14 cellular contexts compared by ENCODE assay signal in genomic region chr11:108551653-108552462, GRCh38. TPM values are rescaled to one million over a fixed set of nuclear protein-coding genes. Genes with fewer than 3 reads are reported as not detected.
A peak's percentile ranks its signal among the peaks of the same experiment; 100 is the strongest.
DNase-seq lines count a peak whose midpoint lies in the region; TF ChIP-seq lines count a peak whose summit lies in the region.
"Had no signal": no experiment of that assay in that cellular context is flagged by ENCODE, and none has a peak within 500 bp of the region (broad histone marks: within the 10 kb centered on the region; RNA-seq: fewer than 3 reads in every experiment).

No MANE protein-coding gene starts in this region.

- no peaks in the 10 kb centered on the region for H3K79me2 ChIP-seq in smooth muscle cell (ENCODE audit: low read depth)

- no peak for DNase-seq in HFFc6
- DNase-seq in astrocyte of the spinal cord (ENCODE audit: low read depth, low spot score): peak; percentile 43
- peak; percentile 82 for DNase-seq in left kidney (ENCODE audit: low read depth, low spot score)
- DNase-seq in smooth muscle cell (lab: John Stamatoyannopoulos, UW; ENCODE audit: unreplicated experiment): no peak
- no peak for DNase-seq in testis
- DNase-seq in inferior parietal cortex (ENCODE audit: extremely low spot score): no peak
- no peak for DNase-seq in SW 1271 (lab: John Stamatoyannopoulos, UW)
- DNase-seq: activated T-cell treated with anti-CD3 and anti-CD28 coated beads, Interleukin-2, amount 50 U/mL, for 72 hours; DMS79; NCI-H226; RPMI8226; stimulated activated CD4-positive, alpha-beta T cell treated with anti-CD3 and anti-CD28 coated beads, Interleukin-2, amount 100 ng/mL, for 48 hours had no signal

- H3K36me3 ChIP-seq in smooth muscle cell (ENCODE audit: low read depth) (no peaks in the 10 kb centered on the region), testis (ENCODE audit: low read depth, missing control alignments) (no peaks in the 10 kb centered on the region)
- H3K36me3 ChIP-seq: neutrophil had no signal

- no peaks in the 10 kb centered on the region for H4K20me1 ChIP-seq in smooth muscle cell (ENCODE audit: low read depth)

- H3K4me3 Mint-ChIP-seq in HFFc6: peak overlapping the region; percentile 11; the same call in 1 of the 2 replicates
- H3K4me3 Mint-ChIP-seq: activated T-cell treated with anti-CD3 and anti-CD28 coated beads, Interleukin-2, amount 50 U/mL, for 72 hours; IgD-negative memory B cell had no signal

- peak overlapping the region; percentile 10; the same call in 1 of the 2 replicates for H3K27ac Mint-ChIP-seq in HFFc6
- H3K27ac Mint-ChIP-seq: activated T-cell treated with anti-CD3 and anti-CD28 coated beads, Interleukin-2, amount 50 U/mL, for 72 hours; IgD-negative memory B cell had no signal

- no peaks in the 10 kb centered on the region for H3K27me3 ChIP-seq in smooth muscle cell (ENCODE audit: low read depth)
- H3K27me3 ChIP-seq in testis: no peaks in the 10 kb centered on the region
- H3K27me3 ChIP-seq: neutrophil had no signal

- no peak for TF ChIP-seq CTCF in HFFc6 (IDR thresholded peaks at IDR 0.05)
- no peak for TF ChIP-seq CTCF in astrocyte of the spinal cord (IDR thresholded peaks at IDR 0.05; ENCODE audit: low read depth, low read length)
- no peak for TF ChIP-seq CTCF in smooth muscle cell (IDR thresholded peaks at IDR 0.05; ENCODE audit: borderline replicate concordance, insufficient read depth, poor library complexity, severe bottlenecking)
- TF ChIP-seq CTCF in testis (IDR thresholded peaks at IDR 0.05): no peak

- H3K9me3 Mint-ChIP-seq in HFFc6: no peaks in the 10 kb centered on the region
- H3K9me3 Mint-ChIP-seq: activated T-cell treated with anti-CD3 and anti-CD28 coated beads, Interleukin-2, amount 50 U/mL, for 72 hours; IgD-negative memory B cell had no signal

- no peak overlapping the region for H3K4me3 ChIP-seq in astrocyte of the spinal cord (ENCODE audit: low read depth, low read length)
- no peak overlapping the region for H3K4me3 ChIP-seq in smooth muscle cell
- H3K4me3 ChIP-seq in testis: no peak overlapping the region

- H3K4me1 ChIP-seq in smooth muscle cell (ENCODE audit: low read depth) (peaks cover 11% of the 10 kb centered on the region), testis (no peaks in the 10 kb centered on the region)

- peak overlapping the region; percentile 46 for H3K4me2 ChIP-seq in smooth muscle cell

- in situ Hi-C loops in astrocyte of the spinal cord (cut with HindIII; ENCODE audit: low sequenced_read_pairs): no loop called here

- peak overlapping the region; percentile 70 for H2AFZ ChIP-seq in smooth muscle cell (ENCODE audit: low read depth)

- intact Hi-C loops in testis (cut with DNase I; ENCODE audit: low total_unique reads): no loop called here

- peak overlapping the region; percentile 62 for H3K27ac ChIP-seq in smooth muscle cell (ENCODE audit: low read depth)
- no peak overlapping the region for H3K27ac ChIP-seq in testis
- H3K27ac ChIP-seq: neutrophil had no signal

- TF ChIP-seq POLR2A in testis (IDR thresholded peaks at IDR 0.05): no peak

- H3K9me3 ChIP-seq in smooth muscle cell (replicated peaks; ENCODE audit: low read depth) (no peaks in the 10 kb centered on the region), testis (no peaks in the 10 kb centered on the region)
- H3K9me3 ChIP-seq: neutrophil had no signal

- peaks cover 23% of the 10 kb centered on the region for H3K4me1 Mint-ChIP-seq in HFFc6 (ENCODE audit: low read depth)
- H3K4me1 Mint-ChIP-seq: IgD-negative memory B cell had no signal

- H3K36me3 Mint-ChIP-seq in HFFc6 (ENCODE audit: low read depth): no peaks in the 10 kb centered on the region
- H3K36me3 Mint-ChIP-seq: IgD-negative memory B cell had no signal

- H3K9ac ChIP-seq in smooth muscle cell (ENCODE audit: low read depth): peak overlapping the region; percentile 24

- H3F3A ChIP-seq in smooth muscle cell (ENCODE audit: low read depth): no peaks in the 10 kb centered on the region

- 37% methylated on average over 10 of the region's 10 CpGs for WGBS in smooth muscle cell (ENCODE audit: low lambda C conversion rate)
- WGBS in testis, 2 donors: 51 to 54% methylated on average over 10 of the region's 10 CpGs

- peaks cover 7% of the 10 kb centered on the region for H3K27me3 Mint-ChIP-seq in HFFc6 (ENCODE audit: insufficient read depth)
- H3K27me3 Mint-ChIP-seq: IgD-negative memory B cell had no signal

RNA-seq across cellular contexts. Expression of gene EXPH5, which starts 41.7 kb away (rescaled TPM):
- under 1 TPM; 0.14 to 0.91 (median 0.47) TPM for total RNA-seq in HFFc6 (2021; fragmentation: NEBNext Ultra II Directional; extraction: Animal tissue kit (Norgen Biotek cat#: 25700))
- total RNA-seq in smooth muscle cell (5.7 and 6.9 TPM in 2 replicates), testis (under 1 TPM; 0.62 to 0.71 TPM)
- polyA plus RNA-seq in smooth muscle cell (0.54 and 1.6 TPM in 2 replicates), testis (ENCODE audit: insufficient read depth, low read depth, low replicate concordance) (1.3 TPM)

RNA-seq across cellular contexts. Expression of gene POGLUT3, which starts 53.7 kb away (rescaled TPM):
- 10 to 100 TPM; 24.1 to 50.4 (median 43.3) TPM for total RNA-seq in HFFc6 (2021; fragmentation: NEBNext Ultra II Directional; extraction: Animal tissue kit (Norgen Biotek cat#: 25700))
- 50.4 and 62.9 TPM in 2 replicates for total RNA-seq in smooth muscle cell
- 28.9 and 34.4 TPM in 2 replicates for polyA plus RNA-seq in smooth muscle cell
- 10 to 100 TPM in 1 of 2 donors, 1 to 10 TPM in 1; 6.5 to 10.5 TPM for total RNA-seq in testis
- 10.7 TPM for polyA plus RNA-seq in testis (ENCODE audit: insufficient read depth, low read depth, low replicate concordance)

Comparison
In these comparisons a context has a peak if more than half of its experiments do, and no peak if none do; other contexts are left out.
1. DNase-seq: peak in astrocyte of the spinal cord (single experiment) and left kidney (single experiment); none in HFFc6 (single experiment), smooth muscle cell (single experiment), testis (single experiment), inferior parietal cortex (single experiment) and SW 1271 (0 of 2).